In genomic region chr2:110157153-110157793, GRCh38 we compare ENCODE assay signal across 8 cellular contexts. TPM values are rescaled to one million over a fixed set of nuclear protein-coding genes. Genes with fewer than 3 reads are reported as not detected.
A peak's percentile ranks its signal among the peaks of the same experiment; 100 is the strongest.
DNase-seq lines count a peak whose midpoint lies in the region; ATAC-seq, FAIRE-seq and TF ChIP-seq lines count a peak whose summit lies in the region.

No MANE protein-coding gene starts in this region.

- TF ChIP-seq CTCF in AG09309 (IDR thresholded peaks at IDR 0.05; ENCODE audit: control insufficient read depth, insufficient read depth, low read depth, low read length, missing control alignments) (peak; percentile 87), GM12872 (IDR thresholded peaks at IDR 0.05; ENCODE audit: insufficient read depth, low read depth, low read length) (peak; percentile 68), keratinocyte (optimal IDR thresholded peaks at IDR 0.05 in 1 of 3, IDR thresholded peaks at IDR 0.05 in 1 of 3, conservative IDR thresholded peaks at IDR 0.05 in 1 of 3; ENCODE audit: extremely low read depth in 1 of 3, insufficient read depth in 2 of 3, low read length in 3 of 3) (peak; percentile 69 to 89 (median 73)), testis (IDR thresholded peaks at IDR 0.05) (peak; percentile 42 to 69 (median 65))

- FAIRE-seq in keratinocyte (lab: Jason Lieb, UNC): peak; percentile 82

- dilution Hi-C loops in keratinocyte (cut with MboI; ENCODE audit: extremely low pct_ligation_motif_present, low sequenced_read_pairs): no loop called here

- intact Hi-C loops in testis (cut with DNase I; ENCODE audit: low total_unique reads): no loop called here

- H3K4me2 ChIP-seq in keratinocyte (ENCODE audit: control insufficient read depth, extremely low read depth, insufficient read depth, low read depth, low read length): no peak overlapping the region

- ATAC-seq in HG03354 (IDR thresholded peaks at IDR 0.05; ENCODE audit: poor library complexity, severe bottlenecking, unreplicated experiment): peak; percentile 80

- peak overlapping the region; percentile 34 for H2AFZ ChIP-seq in keratinocyte (ENCODE audit: control insufficient read depth, low read length)

- H3K79me2 ChIP-seq in keratinocyte (ENCODE audit: control insufficient read depth, insufficient read depth, low read length): no peaks in the 10 kb centered on the region

- 42 to 50% methylated on average over 4 of the region's 4 CpGs for WGBS in testis, 2 donors

- no peak for TF ChIP-seq POLR2A in testis (IDR thresholded peaks at IDR 0.05)

- no peak overlapping the region for H3K9ac ChIP-seq in keratinocyte (ENCODE audit: control insufficient read depth, extremely low read depth, insufficient read depth, low read length)

- no peaks in the 10 kb centered on the region for H4K20me1 ChIP-seq in keratinocyte (ENCODE audit: control insufficient read depth, extremely low read depth, insufficient read depth, low read length)

- in situ Hi-C loops in T47D (cut with HindIII; ENCODE audit: low pct_unique_long_range_greater_than_20kb, low sequenced_read_pairs): no loop called here

- H3K27me3 ChIP-seq in keratinocyte (ENCODE audit: control insufficient read depth, extremely low read depth, insufficient read depth, low read length) (no peaks in the 10 kb centered on the region), testis (no peaks in the 10 kb centered on the region)

- H3K27ac ChIP-seq in keratinocyte (ENCODE audit: control insufficient read depth, insufficient read depth, low read length) (no peak overlapping the region), testis (no peak overlapping the region)

- no peaks in the 10 kb centered on the region for H3K36me3 ChIP-seq in keratinocyte (ENCODE audit: control insufficient read depth in 2 of 2, extremely low read depth in 1 of 2, insufficient read depth in 2 of 2, low read length in 2 of 2)
- H3K36me3 ChIP-seq in testis (ENCODE audit: low read depth, missing control alignments): no peaks in the 10 kb centered on the region

- H3K4me1 ChIP-seq in keratinocyte (ENCODE audit: control insufficient read depth, extremely low read depth, insufficient read depth, low read length) (peaks cover 2% of the 10 kb centered on the region), testis (no peaks in the 10 kb centered on the region)

- peaks cover 8% of the 10 kb centered on the region for H3K9me3 ChIP-seq in keratinocyte (ENCODE audit: control insufficient read depth, low read depth, low read length)
- H3K9me3 ChIP-seq in testis: no peaks in the 10 kb centered on the region

- no peak overlapping the region for H3K4me3 ChIP-seq in AG09309 (ENCODE audit: control insufficient read depth, low read depth, low read length)
- no peak overlapping the region for H3K4me3 ChIP-seq in keratinocyte (ENCODE audit: control insufficient read depth in 2 of 3, extremely low read depth in 1 of 3, insufficient read depth in 2 of 3, low read depth in 1 of 3, low read length in 3 of 3)
- H3K4me3 ChIP-seq in testis: no peak overlapping the region

- DNase-seq in AG09309 (ENCODE audit: low read depth) (peak; percentile 50), NCI-H748 treated with DMSO at 0.1 percent for 48 hours (lab: John Stamatoyannopoulos, UW) (peak; percentile 26), T47D (ENCODE audit: low read depth in 1 of 2, low spot score in 1 of 2) (peak; percentile 16 to 58), keratinocyte (ENCODE audit: low read depth, low spot score) (peak; percentile 36), testis (peak; percentile 28), epidermal melanocyte (ENCODE audit: insufficient read length, low spot score) (no peak)

- no peaks in the 10 kb centered on the region for H3K9me1 ChIP-seq in keratinocyte (ENCODE audit: control insufficient read depth, extremely low read depth, insufficient read depth, low read length)

RNA-seq across cellular contexts. Expression of gene MALL, which starts 41.7 kb away (rescaled TPM):
- 11.1 to 80.8 TPM (median 29.0 TPM) in 3 replicates for polyA plus RNA-seq in keratinocyte
- polyA plus RNA-seq in keratinocyte (2011; ENCODE audit: low read depth): 7.6 TPM
- 37.5 and 48.1 TPM in 2 replicates for polyA plus RNA-seq in keratinocyte (2011; cell fraction: cytosol; rRNA removed)
- 22.1 and 22.4 TPM in 2 replicates for polyA plus RNA-seq in keratinocyte (2011; cell fraction: nucleus; rRNA removed)
- 66.5 and 66.8 TPM in 2 replicates for polyA plus RNA-seq in keratinocyte (2012; ENCODE audit: low replicate concordance)
- polyA minus RNA-seq in keratinocyte: 12.4 to 62.5 TPM (median 24.6 TPM) in 3 replicates
- 25.9 TPM for polyA minus RNA-seq in keratinocyte (2011; cell fraction: cytosol; rRNA and poly(A)+ RNA removed)
- 7.0 and 8.2 TPM in 2 replicates for polyA minus RNA-seq in keratinocyte (2011; cell fraction: nucleus; rRNA and poly(A)+ RNA removed)
- total RNA-seq in testis: 10 to 100 TPM in 1 of 2 donors, 1 to 10 TPM in 1; 7.6 to 15.0 TPM
- 17.4 TPM for polyA plus RNA-seq in testis (ENCODE audit: insufficient read depth, low read depth, low replicate concordance)

RNA-seq across cellular contexts. Expression of gene NPHP1, which starts 47.5 kb away (rescaled TPM):
- polyA plus RNA-seq in keratinocyte (2.9 to 8.1 TPM (median 3.9 TPM) in 3 replicates), testis (ENCODE audit: insufficient read depth, low read depth, low replicate concordance) (56.5 TPM)
- 5.1 TPM for polyA plus RNA-seq in keratinocyte (2011; ENCODE audit: low read depth)
- 3.3 and 4.2 TPM in 2 replicates for polyA plus RNA-seq in keratinocyte (2011; cell fraction: cytosol; rRNA removed)
- 4.3 and 5.7 TPM in 2 replicates for polyA plus RNA-seq in keratinocyte (2011; cell fraction: nucleus; rRNA removed)
- polyA plus RNA-seq in keratinocyte (2012; ENCODE audit: low replicate concordance): 2.6 and 5.0 TPM in 2 replicates
- polyA minus RNA-seq in keratinocyte: 0.62 to 2.7 TPM (median 1.0 TPM) in 3 replicates
- polyA minus RNA-seq in keratinocyte (2011; cell fraction: cytosol; rRNA and poly(A)+ RNA removed): 0.96 TPM
- 1.9 and 2.2 TPM in 2 replicates for polyA minus RNA-seq in keratinocyte (2011; cell fraction: nucleus; rRNA and poly(A)+ RNA removed)
- total RNA-seq in testis: 10 to 100 TPM; 19.7 to 24.5 TPM

RNA-seq across cellular contexts. Expression of gene MTLN, which starts 55.1 kb away (rescaled TPM):
- polyA plus RNA-seq in keratinocyte: 16.9 to 61.5 TPM (median 34.8 TPM) in 3 replicates
- 11.2 TPM for polyA plus RNA-seq in keratinocyte (2011; ENCODE audit: low read depth)
- polyA plus RNA-seq in keratinocyte (2011; cell fraction: cytosol; rRNA removed): 12.4 and 37.7 TPM in 2 replicates
- polyA plus RNA-seq in keratinocyte (2011; cell fraction: nucleus; rRNA removed): 14.0 and 14.7 TPM in 2 replicates
- 40.4 and 56.7 TPM in 2 replicates for polyA plus RNA-seq in keratinocyte (2012; ENCODE audit: low replicate concordance)
- 9.2 to 12.4 TPM (median 9.8 TPM) in 3 replicates for polyA minus RNA-seq in keratinocyte
- polyA minus RNA-seq in keratinocyte (2011; cell fraction: cytosol; rRNA and poly(A)+ RNA removed): 40.5 TPM
- polyA minus RNA-seq in keratinocyte (2011; cell fraction: nucleus; rRNA and poly(A)+ RNA removed): 5.2 and 5.5 TPM in 2 replicates
- total RNA-seq in testis: 10 to 100 TPM; 67.7 to 70.3 TPM
- polyA plus RNA-seq in testis (ENCODE audit: insufficient read depth, low read depth, low replicate concordance): 44.4 TPM
